Comparison of ENCODE assay signal across 8 cellular contexts in genomic region chr11:86182976-86183584, GRCh38.
DNase-seq lines count a peak whose midpoint lies in the region; ATAC-seq and TF ChIP-seq lines count a peak whose summit lies in the region.

No MANE protein-coding gene starts in this region.

- H3K4me1 ChIP-seq in parathyroid adenoma: peaks cover 21% of the 10 kb centered on the region

- H3K27me3 ChIP-seq in parathyroid adenoma (ENCODE audit: control insufficient read depth, insufficient read depth, low read length): no peaks in the 10 kb centered on the region

- H3K79me2 ChIP-seq in parathyroid adenoma: no peaks in the 10 kb centered on the region

- peak; percentile 86 for ATAC-seq in GM21423 (IDR thresholded peaks at IDR 0.05; ENCODE audit: unreplicated experiment)

- H3K9ac ChIP-seq in parathyroid adenoma: no peak overlapping the region

- H3K27ac ChIP-seq in parathyroid adenoma: peak overlapping the region; percentile 22

- DNase-seq in DMS53 treated with DMSO at 0.1 percent for 48 hours (lab: John Stamatoyannopoulos, UW; ENCODE audit: unreplicated experiment): peak; percentile 61
- DNase-seq in HT-29 (ENCODE audit: low spot score): peak; percentile 94
- peak; percentile 54 for DNase-seq in activated CD8-positive, alpha-beta memory T cell treated with anti-CD3 and anti-CD28 coated beads, Interleukin-2, amount 50 U/mL, for 24 hours (ENCODE audit: extremely low read depth)
- DNase-seq in C1 segment of cervical spinal cord (lab: John Stamatoyannopoulos, UW): no peak
- no peak for DNase-seq in foreskin fibroblast
- DNase-seq in GOT3 (lab: John Stamatoyannopoulos, UW): no peak

- no peaks in the 10 kb centered on the region for H3K36me3 ChIP-seq in parathyroid adenoma (ENCODE audit: control insufficient read depth, insufficient read depth, low read length)

- H3K4me3 ChIP-seq in parathyroid adenoma (ENCODE audit: low read depth, low read length) (no peak overlapping the region), foreskin fibroblast (ENCODE audit: low read depth in 1 of 2, low read length in 2 of 2) (no peak overlapping the region)

- no peak for TF ChIP-seq CTCF in parathyroid adenoma (IDR thresholded peaks at IDR 0.05)
- no peak for TF ChIP-seq CTCF in foreskin fibroblast (IDR thresholded peaks at IDR 0.05; ENCODE audit: low read depth, low read length)

- no peaks in the 10 kb centered on the region for H3K9me3 ChIP-seq in parathyroid adenoma (ENCODE audit: control insufficient read depth, low read length)

- H2AFZ ChIP-seq in parathyroid adenoma: peak overlapping the region; percentile 25

- H3K4me2 ChIP-seq in parathyroid adenoma (ENCODE audit: low read length): no peak overlapping the region

Comparison
In these comparisons a context has a peak if more than half of its experiments do, and no peak if none do; other contexts are left out.
1. DNase-seq: peak in DMS53 treated with DMSO at 0.1 percent for 48 hours (single experiment), HT-29 (single experiment) and activated CD8-positive, alpha-beta memory T cell treated with anti-CD3 and anti-CD28 coated beads, Interleukin-2, amount 50 U/mL, for 24 hours (single experiment); none in C1 segment of cervical spinal cord (0 of 14), foreskin fibroblast (0 of 2) and GOT3 (single experiment).